ENCODE assay signal across 8 cellular contexts in the genomic region with DNA sequence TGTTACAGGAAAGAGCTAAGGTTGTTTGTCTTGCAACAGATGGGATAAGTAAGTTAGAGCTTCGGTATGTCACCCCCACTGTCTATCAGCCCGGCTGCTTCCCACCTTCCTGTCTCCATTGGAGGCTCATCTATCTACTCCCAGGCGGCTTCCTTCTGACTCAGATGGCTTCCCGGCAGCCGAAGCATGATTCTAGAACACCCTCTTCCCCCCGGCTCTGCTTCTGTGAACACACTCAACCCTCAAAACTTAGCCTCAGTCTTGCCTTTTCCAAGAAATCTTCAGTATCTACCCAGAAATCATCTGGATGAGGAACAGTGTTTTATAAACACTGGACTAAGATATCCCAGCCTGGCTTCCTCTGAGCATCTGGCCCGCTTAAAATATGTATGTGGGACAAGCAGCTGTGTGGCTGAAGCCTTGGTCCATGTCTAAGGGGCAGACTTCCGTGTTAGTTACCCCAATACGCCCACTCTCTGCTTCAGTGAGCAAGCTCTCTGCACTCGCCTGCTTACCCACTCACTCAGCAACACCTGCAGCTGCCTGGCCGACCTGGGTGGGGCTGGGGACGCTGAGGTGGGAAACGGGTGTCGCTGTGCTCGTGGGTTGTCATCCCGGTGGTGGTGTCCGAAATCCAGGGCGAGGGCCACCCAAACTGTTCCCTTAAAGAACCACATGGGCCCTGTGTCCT. TPM values are rescaled to one million over a fixed set of nuclear protein-coding genes. Genes with fewer than 3 reads are reported as not detected.
A peak's percentile ranks its signal among the peaks of the same experiment; 100 is the strongest.
DNase-seq lines count a peak whose midpoint lies in the region; ATAC-seq and TF ChIP-seq lines count a peak whose summit lies in the region.

No MANE protein-coding gene starts in this region.

- TF ChIP-seq CTCF in fibroblast of lung (conservative IDR thresholded peaks at IDR 0.05 in 1 of 2, IDR thresholded peaks at IDR 0.05 in 1 of 2; ENCODE audit: low read depth in 1 of 2, low read length in 2 of 2) (no peak), prostate gland (IDR thresholded peaks at IDR 0.05) (no peak)

- H3K4me3 ChIP-seq in fibroblast of lung (replicated peaks in 1 of 4; ENCODE audit: control extremely low read depth in 1 of 4, insufficient read depth in 1 of 4, low read depth in 3 of 4, low read length in 4 of 4) (no peak overlapping the region), prostate gland (no peak overlapping the region), HAP-1 (no peak overlapping the region)

- in situ Hi-C loops in HAP-1 (cut with MboI; ENCODE audit: low sequenced_read_pairs), result no loop called here

- TF ChIP-seq POLR2A in prostate gland (IDR thresholded peaks at IDR 0.05), result no peak

- H3K4me1 ChIP-seq in fibroblast of lung (ENCODE audit: control insufficient read depth, extremely low read depth, insufficient read depth, low read length), result peaks cover 18% of the 10 kb centered on the region
- no peaks in the 10 kb centered on the region for H3K4me1 ChIP-seq in prostate gland (replicated peaks)
- H3K4me1 ChIP-seq in HAP-1, result no peaks in the 10 kb centered on the region; the same call in 1 of the 2 replicates

- H3K79me2 ChIP-seq in fibroblast of lung (ENCODE audit: control insufficient read depth, insufficient read depth, low read length), result no peaks in the 10 kb centered on the region

- DNase-seq in NCI-H82 (lab: John Stamatoyannopoulos, UW), result peak; percentile 83
- peak; percentile 23 to 85 for DNase-seq in fibroblast of lung (ENCODE audit: low read depth in 2 of 2)
- DNase-seq in prostate gland (ENCODE audit: low spot score), result no peak
- no peak for DNase-seq in NCI-H748 (lab: John Stamatoyannopoulos, UW; ENCODE audit: unreplicated experiment)
- no peak for DNase-seq in HAP-1 (ENCODE audit: low spot score in 2 of 2)
- no peak for DNase-seq in SW 1271 (lab: John Stamatoyannopoulos, UW)

- no peaks in the 10 kb centered on the region for H4K20me1 ChIP-seq in fibroblast of lung (ENCODE audit: control insufficient read depth, extremely low read depth, insufficient read depth, low read length)

- no peak overlapping the region for H3K9ac ChIP-seq in fibroblast of lung (ENCODE audit: insufficient read depth, low read length)

- intact Hi-C loops in prostate gland (cut with DNase I), result no loop called here

- H3K9me3 ChIP-seq in fibroblast of lung (ENCODE audit: control insufficient read depth, insufficient read depth, low read depth, low read length), result no peaks in the 10 kb centered on the region
- H3K9me3 ChIP-seq in prostate gland, result no peaks in the 10 kb centered on the region
- no peaks in the 10 kb centered on the region for H3K9me3 ChIP-seq in HAP-1

- peak overlapping the region; percentile 64 for H2AFZ ChIP-seq in fibroblast of lung (ENCODE audit: low read length)

- no peaks in the 10 kb centered on the region for H3K36me3 ChIP-seq in fibroblast of lung (ENCODE audit: control insufficient read depth, insufficient read depth, low read length)
- no peaks in the 10 kb centered on the region for H3K36me3 ChIP-seq in prostate gland
- H3K36me3 ChIP-seq in HAP-1 (replicated peaks), result no peaks in the 10 kb centered on the region

- ATAC-seq in GM18511 (IDR thresholded peaks at IDR 0.05; ENCODE audit: unreplicated experiment) (peak; percentile 86), GM18498 (IDR thresholded peaks at IDR 0.05; ENCODE audit: unreplicated experiment) (no peak)

- H3K27me3 ChIP-seq in fibroblast of lung (ENCODE audit: control insufficient read depth, insufficient read depth, low read length) (no peaks in the 10 kb centered on the region), prostate gland (replicated peaks; ENCODE audit: insufficient read depth) (no peaks in the 10 kb centered on the region), HAP-1 (ENCODE audit: low read depth) (no peaks in the 10 kb centered on the region)

- H3K27ac ChIP-seq in fibroblast of lung (ENCODE audit: insufficient read depth, low read length) (peak overlapping the region; percentile 63), prostate gland (peak overlapping the region; percentile 13 to 17)

- H3K4me2 ChIP-seq in fibroblast of lung (ENCODE audit: extremely low read depth, insufficient read depth, low read length), result peak overlapping the region; percentile 20

- 60% methylated on average over 18 of the region's 18 CpGs for WGBS in prostate gland

RNA-seq across cellular contexts. Expression of a gene that starts 12.0 kb away (rescaled TPM):
- total RNA-seq in fibroblast of lung (2.3 and 2.8 TPM in 2 replicates), prostate gland (10 to 100 TPM in 1 of 2 donors, 1 to 10 TPM in 1; 9.8 to 15.3 TPM)
- polyA plus RNA-seq in fibroblast of lung, result 1.8 and 3.9 TPM in 2 replicates
- polyA plus RNA-seq in fibroblast of lung (2012), result 2.3 and 3.6 TPM in 2 replicates
- polyA minus RNA-seq in fibroblast of lung (ENCODE audit: low replicate concordance), result 2.8 and 14.6 TPM in 2 replicates

Comparison
In these comparisons a context has a peak if more than half of its experiments do, and no peak if none do; other contexts are left out.
1. DNase-seq: peak in NCI-H82 (single experiment) and fibroblast of lung (2 of 2); none in prostate gland (single experiment), NCI-H748 (single experiment), HAP-1 (0 of 2) and SW 1271 (0 of 2).